ENCODE assay signal across 25 cellular contexts in genomic region chr2:871175-871727, GRCh38.
DNase-seq lines count a peak whose midpoint lies in the region; ATAC-seq, FAIRE-seq and TF ChIP-seq lines count a peak whose summit lies in the region.
"Had no signal": no experiment of that assay in that cellular context is flagged by ENCODE, and none has a peak within 500 bp of the region (broad histone marks: within the 10 kb centered on the region; RNA-seq: fewer than 3 reads in every experiment).

No MANE protein-coding gene starts in this region.

- no peaks in the 10 kb centered on the region for H3K79me2 ChIP-seq in HepG2 (ENCODE audit: insufficient read depth, low read length)

- POLR2A ChIA-PET in HepG2 (lab: Yijun Ruan, JAX) = no interaction called here

- no peak overlapping the region for H2AFZ ChIP-seq in HepG2 (ENCODE audit: low read length)

- TF ChIP-seq POLR2A in HepG2 (IDR thresholded peaks at IDR 0.05; ENCODE audit: insufficient read depth in 1 of 2, low read depth in 2 of 2, low read length in 2 of 2) = no peak
- no peak for TF ChIP-seq POLR2A in right lobe of liver (IDR thresholded peaks at IDR 0.05)
- no peak for TF ChIP-seq POLR2A in prostate gland (IDR thresholded peaks at IDR 0.05)

- peaks cover 15 to 77% of the 10 kb centered on the region in 2 experiments for H3K27me3 ChIP-seq in HepG2 (ENCODE audit: control insufficient read depth in 1 of 2, insufficient read depth in 2 of 2, low read length in 2 of 2)
- no peaks in the 10 kb centered on the region for H3K27me3 ChIP-seq in right lobe of liver
- H3K27me3 ChIP-seq in endodermal cell (ENCODE audit: control insufficient read depth, insufficient read depth, low read length, poor library complexity, severe bottlenecking) = no peaks in the 10 kb centered on the region
- no peaks in the 10 kb centered on the region for H3K27me3 ChIP-seq in prostate gland (replicated peaks; ENCODE audit: insufficient read depth)
- H3K27me3 ChIP-seq: SJSA1 had no signal

- no peaks in the 10 kb centered on the region for H3K36me3 Mint-ChIP-seq in endodermal cell (ENCODE audit: low read depth)
- no peaks in the 10 kb centered on the region for H3K36me3 Mint-ChIP-seq in immature natural killer cell
- H3K36me3 Mint-ChIP-seq: CD4-positive, alpha-beta memory T cell had no signal

- BruUV-seq in HepG2 (replicated peaks; lab: Mats Ljungman, UMichigan) = no TSS peak

- CTCF ChIA-PET in HepG2 (lab: Yijun Ruan, JAX; ENCODE audit: low intra/inter-chr PET ratio, low total read pairs) = no interaction called here

- peaks cover 11% of the 10 kb centered on the region for H3K27me3 Mint-ChIP-seq in endodermal cell (ENCODE audit: insufficient read depth)
- peaks cover 0 to 7% (median 2%) of the 10 kb centered on the region in 3 donors for H3K27me3 Mint-ChIP-seq in immature natural killer cell (ENCODE audit: low read depth in 3 of 3)

- DNase-seq in HepG2 (ENCODE audit: low spot score) (no peak), right lobe of liver (no peak), endodermal cell (peak; percentile 20), sciatic nerve (ENCODE audit: low spot score) (peak; percentile 38), immature natural killer cell (no peak), prostate gland (ENCODE audit: low spot score) (no peak)
- DNase-seq: C1 segment of cervical spinal cord; CD4-positive, alpha-beta memory T cell; DMS53; GOT3; NCI-H1048; NCI-H1417; NCI-H1694; NCI-H2029 treated with DMSO at 0.1 percent for 48 hours; NCI-H446 treated with DMSO at 0.1 percent for 48 hours; NCI-H526; NCI-H82; NK-92 treated with Interleukin-12 subunit alpha and Interleukin-12 subunit beta, amount 100 ng/mL, for 24 hours; PC-3 had no signal

- intact Hi-C loops in HepG2 (cut with micrococcal nuclease; ENCODE audit: unreplicated experiment) (no loop called here), right lobe of liver (cut with DNase I) (no loop called here), sciatic nerve (cut with DNase I) (no loop called here), prostate gland (cut with DNase I) (no loop called here)

- H3K36me3 ChIP-seq in HepG2 (replicated peaks in 1 of 2; ENCODE audit: control insufficient read depth in 1 of 2, insufficient read depth in 2 of 2, low read length in 2 of 2) (no peaks in the 10 kb centered on the region), right lobe of liver (no peaks in the 10 kb centered on the region), endodermal cell (ENCODE audit: control insufficient read depth, insufficient read depth, low read length) (no peaks in the 10 kb centered on the region), prostate gland (no peaks in the 10 kb centered on the region)
- H3K36me3 ChIP-seq: SJSA1 had no signal

- no peaks in the 10 kb centered on the region for H4K20me1 ChIP-seq in HepG2 (ENCODE audit: insufficient read depth, low read length)

- peaks cover 15% of the 10 kb centered on the region for H3K4me1 Mint-ChIP-seq in endodermal cell
- peaks cover 0 to 7% of the 10 kb centered on the region in 2 donors for H3K4me1 Mint-ChIP-seq in immature natural killer cell

- ATAC-seq in HepG2 (no peak; the same call in 2 of the 3 replicates), right lobe of liver (no peak), sciatic nerve (no peak), GM19452 (IDR thresholded peaks at IDR 0.05; ENCODE audit: unreplicated experiment) (no peak)
- ATAC-seq: PC-3, Right ventricle myocardium inferior had no signal

- TF ChIP-seq EP300 in HepG2 (IDR thresholded peaks at IDR 0.05; ENCODE audit: low read depth in 2 of 2, low read length in 2 of 2) (no peak), HepG2 (CRISPR knock-in tag; IDR thresholded peaks at IDR 0.05; ENCODE audit: borderline replicate concordance) (no peak)

- in situ Hi-C loops in HepG2 (cut with HindIII; ENCODE audit: extremely low pct_ligation_motif_present, low pct_unique_long_range_greater_than_20kb) = no loop called here

- no peak overlapping the region for H3K4me2 ChIP-seq in HepG2 (ENCODE audit: low read depth, low read length)

- no peaks in the 10 kb centered on the region for H3K9me3 ChIP-seq in HepG2 (ENCODE audit: low read length)
- no peaks in the 10 kb centered on the region for H3K9me3 ChIP-seq in right lobe of liver
- no peaks in the 10 kb centered on the region for H3K9me3 ChIP-seq in endodermal cell (ENCODE audit: control insufficient read depth, low read length)
- no peaks in the 10 kb centered on the region for H3K9me3 ChIP-seq in prostate gland
- H3K9me3 ChIP-seq: SJSA1 had no signal

- 12% methylated on average over 20 of the region's 24 CpGs for WGBS in HepG2 (ENCODE audit: low lambda C conversion rate)
- 56% methylated on average over 5 of the region's 24 CpGs for WGBS in right lobe of liver (ENCODE audit: insufficient coverage, low coverage, low lambda C conversion rate, missing lambda C conversion rate)
- WGBS in endodermal cell (ENCODE audit: insufficient coverage in 1 of 2, insufficient read length in 1 of 2), 2 experiments = 93 to 95% methylated on average over 24 of the region's 24 CpGs
- 88% methylated on average over 24 of the region's 24 CpGs for WGBS in prostate gland

- H3K27ac Mint-ChIP-seq in endodermal cell (no peak overlapping the region), immature natural killer cell (no peak overlapping the region)
- H3K27ac Mint-ChIP-seq: CD4-positive, alpha-beta memory T cell had no signal

- H3K9ac ChIP-seq in HepG2 (ENCODE audit: insufficient read depth, low read depth, low read length) = no peak overlapping the region
- H3K9ac ChIP-seq in endodermal cell (ENCODE audit: extremely low read depth, low read length, poor library complexity, severe bottlenecking) = no peak overlapping the region

- H3K4me3 ChIP-seq in HepG2 (replicated peaks in 1 of 3; ENCODE audit: insufficient read depth in 1 of 3, low read depth in 2 of 3, low read length in 3 of 3) (no peak overlapping the region), right lobe of liver (no peak overlapping the region), endodermal cell (ENCODE audit: low read length) (no peak overlapping the region), prostate gland (no peak overlapping the region)
- H3K4me3 ChIP-seq: SJSA1 had no signal

- H3K9me3 Mint-ChIP-seq in endodermal cell (no peaks in the 10 kb centered on the region), immature natural killer cell (no peaks in the 10 kb centered on the region)
- H3K9me3 Mint-ChIP-seq: CD4-positive, alpha-beta memory T cell had no signal

- TF ChIP-seq CTCF in HepG2 (CRISPR knock-in tag; IDR thresholded peaks at IDR 0.05) = no peak
- no peak for TF ChIP-seq CTCF in right lobe of liver (IDR thresholded peaks at IDR 0.05)
- no peak for TF ChIP-seq CTCF in endodermal cell (conservative IDR thresholded peaks at IDR 0.05)
- no peak for TF ChIP-seq CTCF in prostate gland (IDR thresholded peaks at IDR 0.05)

- H3K4me3 Mint-ChIP-seq in endodermal cell (no peak overlapping the region), immature natural killer cell (no peak overlapping the region)
- H3K4me3 Mint-ChIP-seq: CD4-positive, alpha-beta memory T cell had no signal

- H3K27ac ChIP-seq in HepG2 (ENCODE audit: extremely low read length, insufficient read depth, low read length) = no peak overlapping the region
- H3K27ac ChIP-seq in right lobe of liver = no peak overlapping the region
- H3K27ac ChIP-seq in endodermal cell (ENCODE audit: low read depth, low read length) = no peak overlapping the region
- H3K27ac ChIP-seq in prostate gland = no peak overlapping the region
- H3K27ac ChIP-seq: HL-60, SJSA1 had no signal

- no peak for TF ChIP-seq RAD21 in HepG2 (CRISPR knock-in tag; IDR thresholded peaks at IDR 0.05)

- H3K4me1 ChIP-seq in HepG2 (ENCODE audit: insufficient read depth, low read length) (no peaks in the 10 kb centered on the region), right lobe of liver (no peaks in the 10 kb centered on the region), endodermal cell (ENCODE audit: control insufficient read depth, insufficient read depth, low read length) (peaks cover 6% of the 10 kb centered on the region), prostate gland (replicated peaks) (no peaks in the 10 kb centered on the region)

- no peak for FAIRE-seq in HepG2 (lab: Jason Lieb, UNC)
- FAIRE-seq: A204.1, G401.6 had no signal

TF ChIP-seq in HepG2, 621 proteins besides CTCF, POLR2A, EP300 and RAD21:
- TF ChIP-seq IRF1 (CRISPR knock-in tag; IDR thresholded peaks at IDR 0.05; ENCODE audit: low read depth) (no peak), REST (IDR thresholded peaks at IDR 0.05; ENCODE audit: borderline replicate concordance in 1 of 2, low read depth in 1 of 2, low read length in 2 of 2) (no peak), EZH2 (conservative IDR thresholded peaks at IDR 0.05; ENCODE audit: low read depth, low read length) (peak; percentile 18; the same call in 1 of the 2 replicates), ZFP37 (CRISPR knock-in tag; IDR thresholded peaks at IDR 0.05; ENCODE audit: borderline replicate concordance) (no peak)

Comparison
In these comparisons a context has a peak if more than half of its experiments do, and no peak if none do; other contexts are left out.
1. DNase-seq: peak in endodermal cell (single experiment) and sciatic nerve (single experiment); none in HepG2 (single experiment), right lobe of liver (0 of 3), immature natural killer cell (0 of 3) and prostate gland (single experiment).